Comparison of ENCODE assay signal across 11 cellular contexts in genomic region chr12:64252708-64253107, GRCh38. TPM values are rescaled to one million over a fixed set of nuclear protein-coding genes. Genes with fewer than 3 reads are reported as not detected.
DNase-seq lines count a peak whose midpoint lies in the region; FAIRE-seq and TF ChIP-seq lines count a peak whose summit lies in the region.
"Had no signal": no experiment of that assay in that cellular context is flagged by ENCODE, and none has a peak within 500 bp of the region (broad histone marks: within the 10 kb centered on the region; RNA-seq: fewer than 3 reads in every experiment).

No MANE protein-coding gene starts in this region.

- H4K20me1 ChIP-seq in astrocyte (ENCODE audit: insufficient read depth, low read length): no peaks in the 10 kb centered on the region

- H3K4me2 ChIP-seq in astrocyte (ENCODE audit: low read length): no peak overlapping the region

- H3K9me3 Mint-ChIP-seq in astrocyte (ENCODE audit: unreplicated experiment): no peaks in the 10 kb centered on the region
- no peaks in the 10 kb centered on the region for H3K9me3 Mint-ChIP-seq in T-helper 2 cell treated with Interferon-gamma antibody and Interleukin-4, amounts not matched to agents 5 μg/mL and 100 μg/mL, for 36 hours
- H3K9me3 Mint-ChIP-seq: activated naive CD8-positive, alpha-beta T cell treated with anti-CD3 and anti-CD28 coated beads, Interleukin-2, amount 50 U/mL, for 24 hours; nephron progenitor cell had no signal

- H3K4me1 ChIP-seq in astrocyte (ENCODE audit: insufficient read depth, low read length) (no peaks in the 10 kb centered on the region), left ventricle myocardium inferior (no peaks in the 10 kb centered on the region), subcutaneous abdominal adipose tissue (ENCODE audit: control insufficient read depth in 5 of 5, insufficient read depth in 5 of 5, low read length in 5 of 5) (peaks cover 2 to 10% (median 8%) of the 10 kb centered on the region in 5 donors)

- H3K4me3 Mint-ChIP-seq in astrocyte (ENCODE audit: unreplicated experiment): no peak overlapping the region
- H3K4me3 Mint-ChIP-seq in T-helper 2 cell treated with Interferon-gamma antibody and Interleukin-4, amounts not matched to agents 5 μg/mL and 100 μg/mL, for 36 hours: no peak overlapping the region
- H3K4me3 Mint-ChIP-seq: activated naive CD8-positive, alpha-beta T cell treated with anti-CD3 and anti-CD28 coated beads, Interleukin-2, amount 50 U/mL, for 24 hours; nephron progenitor cell had no signal

- no peaks in the 10 kb centered on the region for H3K4me1 Mint-ChIP-seq in astrocyte (ENCODE audit: low read depth, unreplicated experiment)
- H3K4me1 Mint-ChIP-seq in T-helper 2 cell treated with Interferon-gamma antibody and Interleukin-4, amounts not matched to agents 5 μg/mL and 100 μg/mL, for 36 hours (ENCODE audit: low read depth): peaks cover 4% of the 10 kb centered on the region
- H3K4me1 Mint-ChIP-seq: activated naive CD8-positive, alpha-beta T cell treated with anti-CD3 and anti-CD28 coated beads, Interleukin-2, amount 50 U/mL, for 24 hours; nephron progenitor cell had no signal

- H3K27ac ChIP-seq in astrocyte (ENCODE audit: low read depth, low read length): no peak overlapping the region
- peak overlapping the region; percentile 56 for H3K27ac ChIP-seq in left ventricle myocardium inferior (replicated peaks)
- H3K27ac ChIP-seq in subcutaneous abdominal adipose tissue (ENCODE audit: low read depth, low read length): peak overlapping the region; percentile 70

- peak; percentile 58 for FAIRE-seq in astrocyte (lab: Jason Lieb, UNC)

- DNase-seq in GM04504 (ENCODE audit: low read depth) (peak; percentile 73), astrocyte (ENCODE audit: low read depth) (no peak), left ventricle myocardium inferior (no peak), GM10266 (ENCODE audit: extremely low spot score) (no peak), mesenteric fat pad (ENCODE audit: low spot score) (no peak)
- DNase-seq in activated naive CD4-positive, alpha-beta T cell treated with Interleukin-2 at 50 U/mL for 16 hours: no peak
- DNase-seq in T-helper 2 cell treated with Interferon-gamma antibody and Interleukin-4, amounts not matched to agents 5 μg/mL and 100 μg/mL, for 36 hours (ENCODE audit: low spot score): no peak
- DNase-seq: activated CD8-positive, alpha-beta memory T cell treated with anti-CD3 and anti-CD28 coated beads, Interleukin-2, amount 50 U/mL, for 4 hours; activated naive CD8-positive, alpha-beta T cell treated with anti-CD3 and anti-CD28 coated beads, Interleukin-2, amount 50 U/mL, for 24 hours; nephron progenitor cell had no signal

- H3K9ac ChIP-seq in astrocyte (ENCODE audit: low read length): no peak overlapping the region
- peak overlapping the region in 2 of 5 donors; percentile 49 to 56 for H3K9ac ChIP-seq in subcutaneous abdominal adipose tissue (ENCODE audit: low read length in 5 of 5)

- H3K9me3 ChIP-seq in astrocyte (ENCODE audit: insufficient read depth, low read depth, low read length): no peaks in the 10 kb centered on the region
- H3K9me3 ChIP-seq in left ventricle myocardium inferior (replicated peaks): no peaks in the 10 kb centered on the region
- no peaks in the 10 kb centered on the region for H3K9me3 ChIP-seq in subcutaneous abdominal adipose tissue (ENCODE audit: control insufficient read depth in 5 of 5, low read length in 5 of 5)

- H3K27me3 ChIP-seq in astrocyte (ENCODE audit: insufficient read depth, low read length) (no peaks in the 10 kb centered on the region), left ventricle myocardium inferior (ENCODE audit: low read depth) (no peaks in the 10 kb centered on the region), subcutaneous abdominal adipose tissue (ENCODE audit: control insufficient read depth in 5 of 5, insufficient read depth in 4 of 5, low read length in 5 of 5) (no peaks in the 10 kb centered on the region)

- TF ChIP-seq CTCF in astrocyte (IDR thresholded peaks at IDR 0.05; ENCODE audit: insufficient read depth, low read depth, low read length): no peak
- no peak for TF ChIP-seq CTCF in left ventricle myocardium inferior (IDR thresholded peaks at IDR 0.05; ENCODE audit: borderline replicate concordance)
- no peak for TF ChIP-seq CTCF in GM10266 (IDR thresholded peaks at IDR 0.05; ENCODE audit: control insufficient read depth, insufficient read depth, low read depth, missing control alignments)

- H3K27me3 Mint-ChIP-seq in astrocyte (ENCODE audit: low read depth, unreplicated experiment): no peaks in the 10 kb centered on the region
- H3K27me3 Mint-ChIP-seq in T-helper 2 cell treated with Interferon-gamma antibody and Interleukin-4, amounts not matched to agents 5 μg/mL and 100 μg/mL, for 36 hours (ENCODE audit: low read depth): peaks cover 2% of the 10 kb centered on the region
- H3K27me3 Mint-ChIP-seq: activated naive CD8-positive, alpha-beta T cell treated with anti-CD3 and anti-CD28 coated beads, Interleukin-2, amount 50 U/mL, for 24 hours had no signal

- H3K36me3 ChIP-seq in astrocyte (ENCODE audit: insufficient read depth, low read length) (no peaks in the 10 kb centered on the region), left ventricle myocardium inferior (no peaks in the 10 kb centered on the region), subcutaneous abdominal adipose tissue (ENCODE audit: control insufficient read depth in 5 of 5, insufficient read depth in 5 of 5, low read length in 5 of 5) (no peaks in the 10 kb centered on the region)

- H3K27ac Mint-ChIP-seq in astrocyte (ENCODE audit: unreplicated experiment): no peak overlapping the region
- no peak overlapping the region for H3K27ac Mint-ChIP-seq in T-helper 2 cell treated with Interferon-gamma antibody and Interleukin-4, amounts not matched to agents 5 μg/mL and 100 μg/mL, for 36 hours
- H3K27ac Mint-ChIP-seq: activated naive CD8-positive, alpha-beta T cell treated with anti-CD3 and anti-CD28 coated beads, Interleukin-2, amount 50 U/mL, for 24 hours; nephron progenitor cell had no signal

- H3K4me3 ChIP-seq in astrocyte (ENCODE audit: insufficient read depth, low read depth, low read length): no peak overlapping the region
- H3K4me3 ChIP-seq in left ventricle myocardium inferior: no peak overlapping the region
- no peak overlapping the region for H3K4me3 ChIP-seq in subcutaneous abdominal adipose tissue (ENCODE audit: low read depth in 1 of 5, low read length in 5 of 5)

- no peak overlapping the region for H2AFZ ChIP-seq in astrocyte (ENCODE audit: low read depth, low read length)

- no peaks in the 10 kb centered on the region for H3K79me2 ChIP-seq in astrocyte (ENCODE audit: insufficient read depth, low read length)

- H3K36me3 Mint-ChIP-seq in astrocyte (ENCODE audit: low read depth, unreplicated experiment): no peaks in the 10 kb centered on the region
- no peaks in the 10 kb centered on the region for H3K36me3 Mint-ChIP-seq in T-helper 2 cell treated with Interferon-gamma antibody and Interleukin-4, amounts not matched to agents 5 μg/mL and 100 μg/mL, for 36 hours (ENCODE audit: low read depth)

- intact Hi-C loops in left ventricle myocardium inferior (cut with micrococcal nuclease): no loop called here

RNA-seq across cellular contexts. Expression of gene KICS2, which starts 30.6 kb away (rescaled TPM):
- total RNA-seq in astrocyte (3.8 and 4.1 TPM in 2 replicates), left ventricle myocardium inferior (3.5 TPM), mesenteric fat pad (6.8 TPM)
